ENCODE assay signal across 13 cellular contexts in the genomic region with DNA sequence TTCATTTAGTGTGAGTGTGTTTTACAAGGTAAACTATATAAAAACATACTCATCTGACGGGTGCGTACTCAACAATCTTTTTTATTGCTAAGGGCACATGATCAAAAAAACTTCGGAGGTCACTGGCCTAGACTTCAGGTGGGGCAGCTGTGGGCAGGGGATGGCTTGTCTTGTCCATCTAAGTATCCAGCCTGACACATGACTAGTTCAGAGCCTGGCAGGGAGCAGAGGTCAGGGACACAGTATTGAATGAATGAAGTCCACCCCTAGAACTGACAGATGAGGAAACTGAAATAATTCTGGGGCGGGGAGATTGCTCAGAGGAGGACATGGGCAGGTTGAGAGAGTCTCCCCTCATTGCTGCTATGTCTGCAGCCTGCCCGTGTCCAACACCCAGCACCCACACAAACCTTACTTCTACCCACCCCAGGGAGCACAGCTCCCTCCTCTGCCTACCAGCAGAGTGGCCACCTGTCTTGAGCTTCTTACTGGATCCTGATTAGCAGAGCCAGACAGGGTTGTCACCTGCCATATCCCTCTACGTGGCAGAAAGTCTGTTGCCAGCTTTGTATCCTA. TPM values are rescaled to one million over a fixed set of nuclear protein-coding genes. Genes with fewer than 3 reads are reported as not detected.
DNase-seq lines count a peak whose midpoint lies in the region; ATAC-seq, FAIRE-seq and TF ChIP-seq lines count a peak whose summit lies in the region.
"Had no signal": no experiment of that assay in that cellular context is flagged by ENCODE, and none has a peak within 500 bp of the region (broad histone marks: within the 10 kb centered on the region; RNA-seq: fewer than 3 reads in every experiment).

No MANE protein-coding gene starts in this region.

- POLR2A ChIA-PET in CD8-positive, alpha-beta memory T cell (lab: Charles Lee), result interaction anchor here (1.2 kb wide), 1 partner anchor 354 kb away, joined by 3 read pairs; no protein-coding TSS in a partner anchor
- POLR2A ChIA-PET in GM12878 (lab: Charles Lee), result interaction anchor here (0.6 to 11.0 kb wide), 10 partner anchors 10 to 410 kb away, joined by 3 to 97 read pairs (median 6); partner anchors contain the start of gene VEGFA
- POLR2A ChIA-PET in activated CD8-positive, alpha-beta T cell treated with anti-CD3 and anti-CD28 coated beads, Interleukin-2, amount 10 ng/mL, durations not matched to agents 7 days and 5 days (lab: Charles Lee), result no interaction called here

- no peak overlapping the region for H3K27ac Mint-ChIP-seq in CD8-positive, alpha-beta memory T cell
- no peak overlapping the region for H3K27ac Mint-ChIP-seq in activated CD8-positive, alpha-beta T cell treated with anti-CD3 and anti-CD28 coated beads, Interleukin-2, amount 10 ng/mL, durations not matched to agents 7 days and 5 days

- no peaks in the 10 kb centered on the region for H3K36me3 Mint-ChIP-seq in CD8-positive, alpha-beta memory T cell
- no peaks in the 10 kb centered on the region for H3K36me3 Mint-ChIP-seq in activated CD8-positive, alpha-beta T cell treated with anti-CD3 and anti-CD28 coated beads, Interleukin-2, amount 10 ng/mL, durations not matched to agents 7 days and 5 days (ENCODE audit: low read depth)

- RAD21 ChIA-PET in GM12878 (lab: Charles Lee; ENCODE audit: unreplicated experiment), result interaction anchor here (0.7 to 11.0 kb wide), 35 partner anchors 11 to 503 kb away, joined by 3 to 179 read pairs (median 4); partner anchors contain the start of gene VEGFA

- no peak for FAIRE-seq in GM12878 (lab: Jason Lieb, UNC)

- intact Hi-C loops in GM12878 (cut with micrococcal nuclease; ENCODE audit: unreplicated experiment) (loop anchor here (10.0 kb wide), 1 partner anchor 624 kb away; the partner anchor contains the start of gene DLK2), mucosa of descending colon (cut with DNase I, micrococcal nuclease) (loop anchor here (2.0 to 10.0 kb wide), 4 partner anchors 310 to 414 kb away; no protein-coding TSS in a partner anchor)

- no peak overlapping the region for H3K4me3 Mint-ChIP-seq in CD8-positive, alpha-beta memory T cell
- no peak overlapping the region for H3K4me3 Mint-ChIP-seq in activated CD8-positive, alpha-beta T cell treated with anti-CD3 and anti-CD28 coated beads, Interleukin-2, amount 10 ng/mL, durations not matched to agents 7 days and 5 days

- CTCF ChIA-PET in CD8-positive, alpha-beta memory T cell (lab: Charles Lee), result interaction anchor here (0.6 to 7.1 kb wide), 21 partner anchors 10 to 440 kb away, joined by 3 to 72 read pairs (median 4); partner anchors contain the start of gene VEGFA
- CTCF ChIA-PET in GM12878 (lab: Yijun Ruan, JAX), result interaction anchor here (0.6 to 12.9 kb wide), 59 partner anchors 10 to 640 kb away, joined by 3 to 264 read pairs (median 4); partner anchors contain the start of genes GTPBP2, MAD2L1BP, MRPS18A and VEGFA
- CTCF ChIA-PET in activated CD8-positive, alpha-beta T cell treated with anti-CD3 and anti-CD28 coated beads, Interleukin-2, amount 10 ng/mL, durations not matched to agents 7 days and 5 days (lab: Charles Lee), result interaction anchor here (0.6 to 4.8 kb wide), 44 partner anchors 10 to 904 kb away, joined by 3 to 92 read pairs (median 4); partner anchors contain the start of genes MRPS18A and VEGFA

- no peak for TF ChIP-seq RAD21 in GM12878 (IDR thresholded peaks at IDR 0.05; ENCODE audit: insufficient read depth, low read depth, low read length)

- H3K4me2 ChIP-seq in OCI-LY1 (ENCODE audit: low read length) (peak overlapping the region; percentile 73; the same call in 1 of the 2 replicates), GM12878 (ENCODE audit: control insufficient read depth, insufficient read depth) (peak overlapping the region; percentile 69)

- no peak overlapping the region for H2AFZ ChIP-seq in OCI-LY1 (ENCODE audit: low read length)
- no peak overlapping the region for H2AFZ ChIP-seq in GM12878 (ENCODE audit: control insufficient read depth, low read depth, low read length)
- H2AFZ ChIP-seq: GM23248 had no signal

- WGBS in GM12878 (ENCODE audit: insufficient coverage, insufficient replicate concordance, low lambda C conversion rate, missing lambda C conversion rate), result 76% methylated on average over 6 of the region's 6 CpGs

- no TSS peak for BruUV-seq in GM12878 (replicated peaks; lab: Mats Ljungman, UMichigan)

- H4K20me1 ChIP-seq in OCI-LY1 (ENCODE audit: insufficient read depth, low read length), result no peaks in the 10 kb centered on the region
- no peaks in the 10 kb centered on the region for H4K20me1 ChIP-seq in GM12878 (ENCODE audit: control insufficient read depth, insufficient read depth)

- SMC1A ChIA-PET in GM12878 (lab: Charles Lee; ENCODE audit: uncharacterized antibody, unreplicated experiment), result interaction anchor here (0.6 to 5.8 kb wide), 32 partner anchors 11 to 1422 kb away, joined by 3 to 87 read pairs (median 4); partner anchors contain the start of genes MRPS18A and VEGFA

- no peak for TF ChIP-seq POLR2A in GM12878 (IDR thresholded peaks at IDR 0.05; ENCODE audit: low read depth, low read length)

- H3K9me3 ChIP-seq in CD8-positive, alpha-beta memory T cell (ENCODE audit: low read length), result no peaks in the 10 kb centered on the region
- H3K9me3 ChIP-seq in OCI-LY1 (ENCODE audit: low read length) (no peaks in the 10 kb centered on the region), GM12878 (replicated peaks; ENCODE audit: control insufficient read depth, insufficient read depth, low read length) (no peaks in the 10 kb centered on the region), mucosa of descending colon (no peaks in the 10 kb centered on the region)
- H3K9me3 ChIP-seq: BE2C had no signal

- in situ Hi-C loops in GM12878 (cut with MboI), result loop anchor here (5.0 kb wide), 2 partner anchors 356 to 411 kb away; no protein-coding TSS in a partner anchor

- peaks cover 7 to 15% of the 10 kb centered on the region in 2 donors for H3K27me3 Mint-ChIP-seq in CD8-positive, alpha-beta memory T cell
- peaks cover 11% of the 10 kb centered on the region for H3K27me3 Mint-ChIP-seq in activated CD8-positive, alpha-beta T cell treated with anti-CD3 and anti-CD28 coated beads, Interleukin-2, amount 10 ng/mL, durations not matched to agents 7 days and 5 days (ENCODE audit: low read depth)

- H3K79me2 ChIP-seq in OCI-LY1 (ENCODE audit: insufficient read depth, low read length) (no peaks in the 10 kb centered on the region), GM12878 (ENCODE audit: control insufficient read depth, insufficient read depth, low read length) (peaks cover 8% of the 10 kb centered on the region)

- H3K36me3 ChIP-seq in CD8-positive, alpha-beta memory T cell (ENCODE audit: insufficient read depth, low read length), result no peaks in the 10 kb centered on the region
- H3K36me3 ChIP-seq in OCI-LY1 (ENCODE audit: insufficient read depth, low read length) (no peaks in the 10 kb centered on the region), GM12878 (ENCODE audit: control insufficient read depth in 2 of 2, insufficient read depth in 2 of 2, low read length in 1 of 2) (no peaks in the 10 kb centered on the region), mucosa of descending colon (ENCODE audit: low read depth) (no peaks in the 10 kb centered on the region)
- H3K36me3 ChIP-seq: BE2C had no signal

- no peaks in the 10 kb centered on the region for H3K27me3 ChIP-seq in CD8-positive, alpha-beta memory T cell (ENCODE audit: insufficient read depth, low read length, poor library complexity, severe bottlenecking)
- no peaks in the 10 kb centered on the region for H3K27me3 ChIP-seq in OCI-LY1 (ENCODE audit: insufficient read depth, low read length)
- H3K27me3 ChIP-seq in GM12878 (replicated peaks in 1 of 2; ENCODE audit: control insufficient read depth in 2 of 2, insufficient read depth in 2 of 2, low read length in 1 of 2), result no peaks in the 10 kb centered on the region
- H3K27me3 ChIP-seq: BE2C had no signal

- H3K4me1 Mint-ChIP-seq in CD8-positive, alpha-beta memory T cell, result peaks cover 11 to 14% (median 13%) of the 10 kb centered on the region in 3 donors
- peaks cover 22% of the 10 kb centered on the region for H3K4me1 Mint-ChIP-seq in activated CD8-positive, alpha-beta T cell treated with anti-CD3 and anti-CD28 coated beads, Interleukin-2, amount 10 ng/mL, durations not matched to agents 7 days and 5 days (ENCODE audit: low read depth)

- TF ChIP-seq CTCF in OCI-LY1 (IDR thresholded peaks at IDR 0.05; ENCODE audit: low read length), result no peak
- TF ChIP-seq CTCF in GM12878 (IDR thresholded peaks at IDR 0.05 in 2 of 3, conservative IDR thresholded peaks at IDR 0.05 in 1 of 3; ENCODE audit: control insufficient read depth in 2 of 3, extremely low read depth in 1 of 3, insufficient read depth in 1 of 3, low read depth in 3 of 3, low read length in 3 of 3), result no peak; a peak in 1 of 6 replicates
- TF ChIP-seq CTCF in mucosa of descending colon (IDR thresholded peaks at IDR 0.05), result no peak

- H3K9me2 ChIP-seq in OCI-LY1 (ENCODE audit: low read depth, low read length), result no peaks in the 10 kb centered on the region

- no peaks in the 10 kb centered on the region for H3K9me3 Mint-ChIP-seq in CD8-positive, alpha-beta memory T cell
- H3K9me3 Mint-ChIP-seq in activated CD8-positive, alpha-beta T cell treated with anti-CD3 and anti-CD28 coated beads, Interleukin-2, amount 10 ng/mL, durations not matched to agents 7 days and 5 days (ENCODE audit: insufficient read depth), result no peaks in the 10 kb centered on the region

- H3K9ac ChIP-seq in OCI-LY1 (ENCODE audit: low read length) (peak overlapping the region; percentile 66; the same call in 1 of the 2 replicates), GM12878 (ENCODE audit: control insufficient read depth, insufficient read depth, low read length) (no peak overlapping the region)
- H3K9ac ChIP-seq: GM23248 had no signal

- peak overlapping the region; percentile 75 for H3K27ac ChIP-seq in CD8-positive, alpha-beta memory T cell (ENCODE audit: low read depth, low read length)
- H3K27ac ChIP-seq in OCI-LY1 (ENCODE audit: low read depth, low read length, poor library complexity, severe bottlenecking), result peak overlapping the region; percentile 76
- no peak overlapping the region for H3K27ac ChIP-seq in GM12878 (ENCODE audit: control insufficient read depth, insufficient read depth)
- H3K27ac ChIP-seq: GM23248 had no signal

- DNase-seq in CD8-positive, alpha-beta memory T cell, result no peak
- DNase-seq in GM12878 (ENCODE audit: low read depth, low spot score) (no peak), mucosa of descending colon (no peak)
- no peak for DNase-seq in stimulated activated CD4-positive, alpha-beta T cell treated with anti-CD3 and anti-CD28 coated beads, Interleukin-12 subunit alpha, Interleukin-12 subunit beta, amount 100 ng/mL, for 4 hours
- no peak for DNase-seq in activated CD8-positive, alpha-beta T cell treated with anti-CD3 and anti-CD28 coated beads, Interleukin-2, amount 10 ng/mL, durations not matched to agents 7 days and 5 days
- DNase-seq: NCI-H1930, NCI-H2171, NCI-H510A, NCI-H82 had no signal

- no peak for ATAC-seq in GM12878
- peak; percentile 1 for ATAC-seq in mucosa of descending colon
- no peak for ATAC-seq in GM21529 (IDR thresholded peaks at IDR 0.05; ENCODE audit: unreplicated experiment)
- no peak for ATAC-seq in activated CD8-positive, alpha-beta T cell treated with anti-CD3 and anti-CD28 coated beads, Interleukin-2, amount 10 ng/mL, durations not matched to agents 7 days and 5 days

- H3F3A ChIP-seq in OCI-LY1 (ENCODE audit: insufficient read depth, low read length), result no peaks in the 10 kb centered on the region

- TF ChIP-seq EP300 in GM12878 (IDR thresholded peaks at IDR 0.05; ENCODE audit: borderline replicate concordance in 1 of 2, control insufficient read depth in 1 of 2, low read depth in 2 of 2, low read length in 2 of 2), result no peak

- peaks cover 13% of the 10 kb centered on the region for H3K4me1 ChIP-seq in CD8-positive, alpha-beta memory T cell (ENCODE audit: insufficient read depth, low read length)
- peaks cover 90% of the 10 kb centered on the region for H3K4me1 ChIP-seq in OCI-LY1 (ENCODE audit: insufficient read depth, low read length, severe bottlenecking)
- peaks cover 59% of the 10 kb centered on the region for H3K4me1 ChIP-seq in GM12878 (ENCODE audit: control insufficient read depth, insufficient read depth, low read length)
- peaks cover 26% of the 10 kb centered on the region for H3K4me1 ChIP-seq in mucosa of descending colon (ENCODE audit: low read depth)

- H3K4me3 ChIP-seq in CD8-positive, alpha-beta memory T cell (ENCODE audit: low read length), result no peak overlapping the region
- H3K4me3 ChIP-seq in OCI-LY1 (ENCODE audit: low read depth, low read length, poor library complexity, severe bottlenecking), result peak overlapping the region; percentile 62
- H3K4me3 ChIP-seq in GM12878, result peak overlapping the region; percentile 39
- no peak overlapping the region for H3K4me3 ChIP-seq in mucosa of descending colon
- H3K4me3 ChIP-seq: GM23248 had no signal

RNA-seq across cellular contexts. Expression of gene MRPL14, which starts 48.9 kb away (rescaled TPM):
- total RNA-seq in CD8-positive, alpha-beta memory T cell, result 10 to 100 TPM; 48.5 to 48.7 TPM
- 108 TPM for polyA plus RNA-seq in CD8-positive, alpha-beta memory T cell
- 26.2 and 26.4 TPM in 2 replicates for total RNA-seq in GM12878 (2013; cell fraction: nucleolus; rRNA removed)
- 107 and 109 TPM in 2 replicates for total RNA-seq in GM12878 (2014; rRNA removed)
- total RNA-seq in GM12878 (2014; rRNA removed; fragmentation: Illumina TruSeq; extraction: Trizol), result 74.9 and 80.5 TPM in 2 replicates
- 85.9 and 91.1 TPM in 2 replicates for total RNA-seq in GM12878 (2021)
- polyA plus RNA-seq in GM12878 (2011; ENCODE audit: low read depth), result 45.9 TPM
- polyA plus RNA-seq in GM12878 (2011; rRNA removed), result 91.6 and 128 TPM in 2 replicates
- 127 and 146 TPM in 2 replicates for polyA plus RNA-seq in GM12878 (2011; cell fraction: cytosol; rRNA removed)
- polyA plus RNA-seq in GM12878 (2011; cell fraction: nucleus; rRNA removed), result 48.1 and 49.3 TPM in 2 replicates
- 68.0 and 83.2 TPM in 2 replicates for polyA plus RNA-seq in GM12878 (2012)
- 68.1 and 87.4 TPM in 2 replicates for polyA plus RNA-seq in GM12878 (2014; fragmentation: Illumina TruSeq; extraction: Trizol)
- polyA plus RNA-seq in GM12878 (2014; fragmentation: Nextera tagmentation; extraction: Ambion mirVana), result 100 to 1,000 TPM; 291 to 294 TPM
- polyA plus RNA-seq in GM12878 (2014; rRNA removed), result 117 and 145 TPM in 2 replicates
- 100 to 1,000 TPM; 170 to 193 TPM for polyA plus RNA-seq in GM12878 (2016; fragmentation: Nextera tagmentation; extraction: Ambion mirVana)
- polyA minus RNA-seq in GM12878 (2011; rRNA and poly(A)+ RNA removed), result 21.9 and 36.1 TPM in 2 replicates
- polyA minus RNA-seq in GM12878 (2011; cell fraction: cytosol; rRNA and poly(A)+ RNA removed), result 16.8 and 17.4 TPM in 2 replicates
- 7.9 and 9.6 TPM in 2 replicates for polyA minus RNA-seq in GM12878 (2011; cell fraction: nucleus; rRNA and poly(A)+ RNA removed)
- 10 to 100 TPM; 41.0 to 57.2 (median 56.8) TPM for total RNA-seq in mucosa of descending colon
- total RNA-seq in activated CD8-positive, alpha-beta T cell treated with anti-CD3 and anti-CD28 coated beads, Interleukin-2, amount 10 ng/mL, durations not matched to agents 7 days and 5 days, result 10 to 100 TPM; 57.3 to 60.9 TPM

RNA-seq across cellular contexts. Expression of gene TMEM63B, which starts 49.0 kb away (rescaled TPM):
- total RNA-seq in CD8-positive, alpha-beta memory T cell, result 10 to 100 TPM; 18.4 to 20.3 TPM
- 1.9 TPM for polyA plus RNA-seq in CD8-positive, alpha-beta memory T cell
- total RNA-seq in GM12878 (2013; cell fraction: nucleolus; rRNA removed), result 27.1 and 27.5 TPM in 2 replicates
- total RNA-seq in GM12878 (2014; rRNA removed) (7.1 and 7.5 TPM in 2 replicates), GM12878 (2014; rRNA removed; fragmentation: Illumina TruSeq; extraction: Trizol) (4.0 and 4.1 TPM in 2 replicates), GM12878 (2021) (12.8 and 14.8 TPM in 2 replicates), mucosa of descending colon (100 to 1,000 TPM in 1 of 3 donors, 10 to 100 TPM in 2; 57.0 to 108 (median 79.6) TPM)
- 5.4 TPM for polyA plus RNA-seq in GM12878 (2011; ENCODE audit: low read depth)
- polyA plus RNA-seq in GM12878 (2011; rRNA removed) (9.2 and 15.0 TPM in 2 replicates), GM12878 (2014; fragmentation: Illumina TruSeq; extraction: Trizol) (7.4 and 9.5 TPM in 2 replicates), GM12878 (2014; fragmentation: Nextera tagmentation; extraction: Ambion mirVana) (under 1 TPM in 1 of 2 experiments, not detected in 1; 0.09 TPM), GM12878 (2014; rRNA removed) (9.5 and 10.2 TPM in 2 replicates), GM12878 (2016; fragmentation: Nextera tagmentation; extraction: Ambion mirVana) (1 to 10 TPM; 4.3 to 5.1 TPM)
- polyA plus RNA-seq in GM12878 (2011; cell fraction: cytosol; rRNA removed), result 21.7 and 22.5 TPM in 2 replicates
- 54.7 and 59.6 TPM in 2 replicates for polyA plus RNA-seq in GM12878 (2011; cell fraction: nucleus; rRNA removed)
- polyA plus RNA-seq in GM12878 (2012), result 8.2 and 11.7 TPM in 2 replicates
- 36.4 and 36.7 TPM in 2 replicates for polyA minus RNA-seq in GM12878 (2011; rRNA and poly(A)+ RNA removed)
- 9.3 and 13.2 TPM in 2 replicates for polyA minus RNA-seq in GM12878 (2011; cell fraction: cytosol; rRNA and poly(A)+ RNA removed)
- polyA minus RNA-seq in GM12878 (2011; cell fraction: nucleus; rRNA and poly(A)+ RNA removed), result 8.3 and 15.1 TPM in 2 replicates
- 10 to 100 TPM; 15.5 to 17.9 TPM for total RNA-seq in activated CD8-positive, alpha-beta T cell treated with anti-CD3 and anti-CD28 coated beads, Interleukin-2, amount 10 ng/mL, durations not matched to agents 7 days and 5 days

Comparison
In these comparisons a context has a peak if more than half of its experiments do, and no peak if none do; other contexts are left out.
1. H3K4me3 ChIP-seq: peak in OCI-LY1 (single experiment) and GM12878 (single experiment); none in CD8-positive, alpha-beta memory T cell (single experiment) and mucosa of descending colon (single experiment).